8 cellular contexts compared by ENCODE assay signal in the genomic region with DNA sequence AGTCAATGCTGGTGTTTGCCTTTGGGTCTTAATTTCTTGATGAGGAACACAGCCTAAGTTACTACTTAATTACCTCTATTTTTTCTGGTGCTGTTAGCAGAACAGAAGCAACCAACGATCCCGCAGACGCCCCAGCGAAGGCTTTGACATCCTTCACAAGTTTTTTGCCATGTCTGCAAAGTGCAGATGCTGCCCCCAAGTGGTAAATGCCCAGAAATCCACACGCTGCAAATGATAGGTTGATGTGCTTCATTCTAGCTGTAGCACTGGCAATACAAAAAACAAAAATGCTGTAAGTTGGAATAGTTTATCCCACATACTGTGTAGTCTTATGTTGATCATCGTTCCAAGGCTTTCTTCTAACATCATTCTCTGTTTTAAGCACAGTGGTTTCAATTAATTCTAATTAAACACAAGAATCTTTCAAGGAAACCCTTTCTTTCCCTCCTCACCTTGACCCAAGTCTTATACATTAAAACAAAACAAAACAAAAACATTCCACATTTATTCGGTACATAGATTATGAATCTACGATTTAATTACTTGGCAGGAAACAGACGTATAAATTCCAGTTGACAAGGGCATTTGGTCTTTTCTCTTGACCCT. TPM values are rescaled to one million over a fixed set of nuclear protein-coding genes. Genes with fewer than 3 reads are reported as not detected.
DNase-seq lines count a peak whose midpoint lies in the region; ATAC-seq and TF ChIP-seq lines count a peak whose summit lies in the region.

No MANE protein-coding gene starts in this region.

- DNase-seq in A172 (ENCODE audit: low spot score): peak; percentile 32
- peak; percentile 41 for DNase-seq in NCI-H774 (lab: John Stamatoyannopoulos, UW)
- peak; percentile 20 for DNase-seq in activated CD8-positive, alpha-beta memory T cell treated with anti-CD3 and anti-CD28 coated beads, Interleukin-2, amount 50 U/mL, for 1 hour (ENCODE audit: extremely low read depth)
- DNase-seq in epithelial cell of esophagus (ENCODE audit: low read depth): peak; percentile 70
- DNase-seq in natural killer cell treated with Interleukin-12 subunit alpha and Interleukin-12 subunit beta and Interleukin-15 and Interleukin-18, amount 100 ng/mL, for 72 hours (ENCODE audit: low spot score): peak; percentile 79
- DNase-seq in stimulated activated naive CD8-positive, alpha-beta T cell treated with anti-CD3 and anti-CD28 coated beads, Interleukin-15, amount 100 ng/mL, for 72 hours: peak; percentile 27 to 62

- peak; percentile 72 for TF ChIP-seq CTCF in epithelial cell of esophagus (IDR thresholded peaks at IDR 0.05; ENCODE audit: insufficient read depth, low read depth, low read length, missing control alignments)

- H3K36me3 Mint-ChIP-seq in natural killer cell treated with Interleukin-12 subunit alpha and Interleukin-12 subunit beta and Interleukin-15 and Interleukin-18, amount 100 ng/mL, for 72 hours: no peaks in the 10 kb centered on the region

- H3K9me3 Mint-ChIP-seq in natural killer cell treated with Interleukin-12 subunit alpha and Interleukin-12 subunit beta and Interleukin-15 and Interleukin-18, amount 100 ng/mL, for 72 hours: peaks cover 5% of the 10 kb centered on the region
- H3K9me3 Mint-ChIP-seq in stimulated activated naive CD8-positive, alpha-beta T cell treated with anti-CD3 and anti-CD28 coated beads, Interleukin-15, amount 100 ng/mL, for 72 hours: no peaks in the 10 kb centered on the region

- H3K27ac Mint-ChIP-seq in natural killer cell treated with Interleukin-12 subunit alpha and Interleukin-12 subunit beta and Interleukin-15 and Interleukin-18, amount 100 ng/mL, for 72 hours: peak overlapping the region; percentile 23 to 73
- peak overlapping the region in 1 of 2 donors; percentile 46 for H3K27ac Mint-ChIP-seq in stimulated activated naive CD8-positive, alpha-beta T cell treated with anti-CD3 and anti-CD28 coated beads, Interleukin-15, amount 100 ng/mL, for 72 hours

- H3K4me3 ChIP-seq in epithelial cell of esophagus (ENCODE audit: low read length): peak overlapping the region; percentile 63

- H3K27me3 Mint-ChIP-seq in natural killer cell treated with Interleukin-12 subunit alpha and Interleukin-12 subunit beta and Interleukin-15 and Interleukin-18, amount 100 ng/mL, for 72 hours: peaks cover 4 to 5% of the 10 kb centered on the region in 2 donors
- no peaks in the 10 kb centered on the region for H3K27me3 Mint-ChIP-seq in stimulated activated naive CD8-positive, alpha-beta T cell treated with anti-CD3 and anti-CD28 coated beads, Interleukin-15, amount 100 ng/mL, for 72 hours

- peak; percentile 26 for ATAC-seq in GM18499 (IDR thresholded peaks at IDR 0.05; ENCODE audit: insufficient read depth, unreplicated experiment)
- ATAC-seq in HG03378 (IDR thresholded peaks at IDR 0.05; ENCODE audit: unreplicated experiment): peak; percentile 49
- no peak for ATAC-seq in natural killer cell treated with Interleukin-12 subunit alpha and Interleukin-12 subunit beta and Interleukin-15 and Interleukin-18, amount 100 ng/mL, for 72 hours
- no peak for ATAC-seq in stimulated activated naive CD8-positive, alpha-beta T cell treated with anti-CD3 and anti-CD28 coated beads, Interleukin-15, amount 100 ng/mL, for 72 hours

- H3K4me3 Mint-ChIP-seq in natural killer cell treated with Interleukin-12 subunit alpha and Interleukin-12 subunit beta and Interleukin-15 and Interleukin-18, amount 100 ng/mL, for 72 hours: peak overlapping the region; percentile 56
- peak overlapping the region; percentile 86 to 88 for H3K4me3 Mint-ChIP-seq in stimulated activated naive CD8-positive, alpha-beta T cell treated with anti-CD3 and anti-CD28 coated beads, Interleukin-15, amount 100 ng/mL, for 72 hours

- H3K4me1 Mint-ChIP-seq in natural killer cell treated with Interleukin-12 subunit alpha and Interleukin-12 subunit beta and Interleukin-15 and Interleukin-18, amount 100 ng/mL, for 72 hours (ENCODE audit: low read depth in 2 of 2): peaks cover 6 to 9% of the 10 kb centered on the region in 2 donors
- H3K4me1 Mint-ChIP-seq in stimulated activated naive CD8-positive, alpha-beta T cell treated with anti-CD3 and anti-CD28 coated beads, Interleukin-15, amount 100 ng/mL, for 72 hours: peaks cover 4% of the 10 kb centered on the region

RNA-seq across cellular contexts. Expression of a gene that starts 1.2 kb away (rescaled TPM):
- total RNA-seq in A172 (2014; rRNA removed; shearing (Covaris generic)): not detected in 2 replicates
- 1 to 10 TPM; 2.0 to 9.4 TPM for total RNA-seq in natural killer cell treated with Interleukin-12 subunit alpha and Interleukin-12 subunit beta and Interleukin-15 and Interleukin-18, amount 100 ng/mL, for 72 hours

Comparison
In these comparisons a context has a peak if more than half of its experiments do, and no peak if none do; other contexts are left out.
1. DNase-seq: peak in every context shown above with its lines; median percentile 79 in natural killer cell treated with Interleukin-12 subunit alpha and Interleukin-12 subunit beta and Interleukin-15 and Interleukin-18, amount 100 ng/mL, for 72 hours; 70 in epithelial cell of esophagus; 44 in stimulated activated naive CD8-positive, alpha-beta T cell treated with anti-CD3 and anti-CD28 coated beads, Interleukin-15, amount 100 ng/mL, for 72 hours; 41 in NCI-H774; 32 in A172; 20 in activated CD8-positive, alpha-beta memory T cell treated with anti-CD3 and anti-CD28 coated beads, Interleukin-2, amount 50 U/mL, for 1 hour.
2. ATAC-seq: peak in GM18499 (single experiment) and HG03378 (single experiment); none in natural killer cell treated with Interleukin-12 subunit alpha and Interleukin-12 subunit beta and Interleukin-15 and Interleukin-18, amount 100 ng/mL, for 72 hours (0 of 2) and stimulated activated naive CD8-positive, alpha-beta T cell treated with anti-CD3 and anti-CD28 coated beads, Interleukin-15, amount 100 ng/mL, for 72 hours (single experiment).